In the genomic region with DNA sequence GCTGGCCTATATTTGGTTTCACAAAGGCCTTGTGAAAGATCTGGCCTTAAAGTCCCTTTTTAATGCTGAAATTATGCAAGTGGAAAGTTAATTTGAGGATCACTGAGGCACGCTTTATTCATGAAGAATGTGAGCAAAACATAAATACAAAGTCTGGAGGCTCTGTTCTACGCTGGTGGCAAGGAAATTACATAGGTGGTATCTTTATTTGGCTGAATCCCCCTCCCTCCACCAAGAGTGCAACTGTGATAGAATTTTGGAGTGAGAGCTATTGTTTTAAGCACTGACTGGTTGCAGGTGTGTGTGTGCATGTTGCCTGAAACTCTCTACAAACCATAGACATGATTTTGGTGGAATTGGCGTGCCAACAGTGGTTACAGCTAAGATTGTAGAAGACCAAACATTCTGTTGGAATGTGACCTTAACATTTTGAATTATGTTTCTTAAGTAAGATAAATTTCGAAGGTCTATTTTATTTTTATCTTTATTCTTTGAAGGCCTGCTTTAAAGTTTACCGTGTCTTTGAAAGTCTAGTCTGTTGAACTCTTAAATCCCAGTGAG, we compare ENCODE assay signal across 1 cellular context.
TF ChIP-seq lines count a peak whose summit lies in the region.

No MANE protein-coding gene starts in this region.

TF ChIP-seq in H1, 55 proteins besides CTCF, POLR2A, EP300 and RAD21 (continued from another document):
- TF ChIP-seq NANOG (IDR thresholded peaks at IDR 0.05; ENCODE audit: insufficient read depth, low read depth, low read length, poor library complexity, severe bottlenecking) (no peak), SUZ12 (IDR thresholded peaks at IDR 0.05; ENCODE audit: low read length) (no peak), GABPA (IDR thresholded peaks at IDR 0.05; ENCODE audit: borderline replicate concordance, insufficient read depth, low read length) (no peak), MAFK (IDR thresholded peaks at IDR 0.05; ENCODE audit: low read depth, low read length) (no peak), ZNF274 (IDR thresholded peaks at IDR 0.05; ENCODE audit: borderline replicate concordance, extremely low read depth, low read length) (no peak), CREB1 (IDR thresholded peaks at IDR 0.05) (no peak), HDAC2 (IDR thresholded peaks at IDR 0.05; ENCODE audit: borderline replicate concordance in 1 of 2, low read depth in 2 of 2, low read length in 2 of 2) (no peak), SIN3A (conservative IDR thresholded peaks at IDR 0.05 in 1 of 2, IDR thresholded peaks at IDR 0.05 in 1 of 2; ENCODE audit: low read depth in 1 of 2, low read length in 2 of 2) (no peak)
